8 cellular contexts compared by ENCODE assay signal in the genomic region with DNA sequence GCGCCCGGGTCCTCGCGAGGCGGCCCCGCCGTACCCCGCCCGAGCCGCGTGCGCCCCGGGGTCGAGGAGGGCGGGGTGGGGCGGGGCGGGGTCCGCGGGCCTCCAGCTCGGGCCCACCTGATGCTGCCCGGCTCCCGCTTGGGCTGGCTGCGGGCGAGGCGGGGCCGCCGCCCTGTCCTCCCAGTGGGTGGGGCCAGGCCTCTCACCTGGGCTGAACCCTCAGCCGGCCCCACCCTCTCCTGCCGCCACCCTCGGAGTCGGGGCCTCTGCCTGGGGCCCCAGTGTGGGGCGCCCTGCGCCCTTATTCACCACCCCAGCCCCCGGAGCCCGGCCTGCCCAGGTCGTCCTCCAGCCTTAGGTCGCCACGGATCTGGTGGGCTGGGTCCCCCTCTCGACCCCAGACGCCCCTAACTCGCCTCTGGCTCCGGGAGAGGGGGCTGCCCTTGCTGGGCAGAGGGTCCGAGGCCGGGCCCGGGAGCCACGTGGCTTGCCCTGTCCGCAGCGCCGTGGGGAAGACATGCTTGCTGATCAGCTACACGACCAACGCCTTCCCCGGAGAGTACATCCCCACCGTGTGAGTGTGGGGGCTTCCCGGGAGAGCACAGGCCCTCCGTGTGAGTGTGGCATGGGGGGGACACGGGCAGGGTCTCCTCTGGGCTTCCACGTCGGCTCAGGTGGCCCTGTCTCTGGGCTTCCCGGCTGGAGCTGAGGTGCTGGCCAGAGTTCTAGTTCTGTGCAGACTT. TPM values are rescaled to one million over a fixed set of nuclear protein-coding genes. Genes with fewer than 3 reads are reported as not detected.
A peak's percentile ranks its signal among the peaks of the same experiment; 100 is the strongest.
DNase-seq lines count a peak whose midpoint lies in the region; ATAC-seq, FAIRE-seq and TF ChIP-seq lines count a peak whose summit lies in the region.

No MANE protein-coding gene starts in this region.

- H3K4me1 ChIP-seq in fibroblast of lung (ENCODE audit: control insufficient read depth, extremely low read depth, insufficient read depth, low read length) (peaks cover 2% of the 10 kb centered on the region), small intestine (ENCODE audit: control insufficient read depth in 2 of 2, insufficient read depth in 1 of 2, low read depth in 1 of 2, low read length in 1 of 2) (peaks cover 7 to 9% of the 10 kb centered on the region in 2 donors)

- no peak for TF ChIP-seq CTCF in fibroblast of lung (conservative IDR thresholded peaks at IDR 0.05 in 1 of 2, IDR thresholded peaks at IDR 0.05 in 1 of 2; ENCODE audit: low read depth in 1 of 2, low read length in 2 of 2)

- H3K4me2 ChIP-seq in fibroblast of lung (ENCODE audit: extremely low read depth, insufficient read depth, low read length): peak overlapping the region; percentile 64

- no peak overlapping the region for H3K27ac ChIP-seq in fibroblast of lung (ENCODE audit: insufficient read depth, low read length)
- no peak overlapping the region for H3K27ac ChIP-seq in small intestine (ENCODE audit: low read depth in 1 of 2, low read length in 1 of 2)

- H3K4me3 ChIP-seq in fibroblast of lung (replicated peaks in 1 of 4; ENCODE audit: control extremely low read depth in 1 of 4, insufficient read depth in 1 of 4, low read depth in 3 of 4, low read length in 4 of 4): peak overlapping the region in 2 of 4 experiments; percentile 45 to 53
- peak overlapping the region in 1 of 2 donors; percentile 60 for H3K4me3 ChIP-seq in small intestine (ENCODE audit: low read depth in 1 of 2, low read length in 2 of 2)

- H3K4me1 Mint-ChIP-seq in activated CD4-positive, alpha-beta T cell treated with anti-CD3 and anti-CD28 coated beads, Interleukin-2, amount 10 ng/mL, durations not matched to agents 7 days and 5 days: peaks cover 29% of the 10 kb centered on the region

- peaks cover 17% of the 10 kb centered on the region for H3K36me3 Mint-ChIP-seq in activated CD4-positive, alpha-beta T cell treated with anti-CD3 and anti-CD28 coated beads, Interleukin-2, amount 10 ng/mL, durations not matched to agents 7 days and 5 days (ENCODE audit: low read depth)

- no peaks in the 10 kb centered on the region for H3K79me2 ChIP-seq in fibroblast of lung (ENCODE audit: control insufficient read depth, insufficient read depth, low read length)

- POLR2A ChIA-PET in activated CD4-positive, alpha-beta T cell treated with anti-CD3 and anti-CD28 coated beads, Interleukin-2, amount 10 ng/mL, durations not matched to agents 7 days and 5 days (lab: Charles Lee): no interaction called here

- peak overlapping the region; percentile 45 for H3K4me3 Mint-ChIP-seq in activated CD4-positive, alpha-beta T cell treated with anti-CD3 and anti-CD28 coated beads, Interleukin-2, amount 10 ng/mL, durations not matched to agents 7 days and 5 days

- 12 to 35% (median 15%) methylated on average over 27 to 59 of the region's 59 CpGs for WGBS in small intestine, 3 donors

- in situ Hi-C loops in KBM-7 (cut with MboI; ENCODE audit: low pct_unique_long_range_greater_than_20kb, low sequenced_read_pairs): no loop called here

- CTCF ChIA-PET in activated CD4-positive, alpha-beta T cell treated with anti-CD3 and anti-CD28 coated beads, Interleukin-2, amount 10 ng/mL, durations not matched to agents 7 days and 5 days (lab: Charles Lee): interaction anchor here (1.3 kb wide), 1 partner anchor 9 kb away, joined by 3 read pairs; a partner anchor contains a TSS

- H3K9me3 Mint-ChIP-seq in activated CD4-positive, alpha-beta T cell treated with anti-CD3 and anti-CD28 coated beads, Interleukin-2, amount 10 ng/mL, durations not matched to agents 7 days and 5 days: no peaks in the 10 kb centered on the region

- H3K27me3 ChIP-seq in fibroblast of lung (ENCODE audit: control insufficient read depth, insufficient read depth, low read length) (no peaks in the 10 kb centered on the region), small intestine (ENCODE audit: control insufficient read depth in 2 of 2, insufficient read depth in 2 of 2, low read length in 2 of 2) (no peaks in the 10 kb centered on the region)

- no peak for FAIRE-seq in small intestine (lab: Jason Lieb, UNC)

- no peak overlapping the region for H3K9ac ChIP-seq in fibroblast of lung (ENCODE audit: insufficient read depth, low read length)

- no peaks in the 10 kb centered on the region for H3K36me3 ChIP-seq in fibroblast of lung (ENCODE audit: control insufficient read depth, insufficient read depth, low read length)
- no peaks in the 10 kb centered on the region for H3K36me3 ChIP-seq in small intestine (ENCODE audit: control insufficient read depth in 2 of 2, insufficient read depth in 2 of 2, low read length in 2 of 2)

- peak; percentile 88 for DNase-seq in D341Med (ENCODE audit: low spot score)
- peak; percentile 35 for DNase-seq in KBM-7
- peak; percentile 51 for DNase-seq in activated CD4-positive, alpha-beta T cell treated with anti-CD3 and anti-CD28 coated beads, Interleukin-2, amount 10 ng/mL, durations not matched to agents 7 days and 5 days
- no peak for DNase-seq in fibroblast of lung (ENCODE audit: low read depth in 2 of 2)
- peak; percentile 74 for DNase-seq in small intestine
- DNase-seq in SK-N-DZ (ENCODE audit: low spot score): no peak
- DNase-seq in CD1c-positive myeloid dendritic cell (ENCODE audit: extremely low spot score): no peak

- no peak overlapping the region for H2AFZ ChIP-seq in fibroblast of lung (ENCODE audit: low read length)

- H3K9me3 ChIP-seq in fibroblast of lung (ENCODE audit: control insufficient read depth, insufficient read depth, low read depth, low read length) (no peaks in the 10 kb centered on the region), small intestine (ENCODE audit: control insufficient read depth, low read depth) (no peaks in the 10 kb centered on the region)

- no peaks in the 10 kb centered on the region for H4K20me1 ChIP-seq in fibroblast of lung (ENCODE audit: control insufficient read depth, extremely low read depth, insufficient read depth, low read length)

- H3K27me3 Mint-ChIP-seq in activated CD4-positive, alpha-beta T cell treated with anti-CD3 and anti-CD28 coated beads, Interleukin-2, amount 10 ng/mL, durations not matched to agents 7 days and 5 days: no peaks in the 10 kb centered on the region

- ATAC-seq in HG03520 (IDR thresholded peaks at IDR 0.05; ENCODE audit: unreplicated experiment): no peak

- H3K27ac Mint-ChIP-seq in activated CD4-positive, alpha-beta T cell treated with anti-CD3 and anti-CD28 coated beads, Interleukin-2, amount 10 ng/mL, durations not matched to agents 7 days and 5 days: no peak overlapping the region

RNA-seq across cellular contexts. Expression of a gene that starts 0.6 kb away (rescaled TPM):
- total RNA-seq in activated CD4-positive, alpha-beta T cell treated with anti-CD3 and anti-CD28 coated beads, Interleukin-2, amount 10 ng/mL, durations not matched to agents 7 days and 5 days: 10 to 100 TPM; 12.2 to 13.7 TPM
- 5.6 and 6.6 TPM in 2 replicates for total RNA-seq in fibroblast of lung
- 4.3 and 4.7 TPM in 2 replicates for polyA plus RNA-seq in fibroblast of lung
- 7.5 and 8.8 TPM in 2 replicates for polyA plus RNA-seq in fibroblast of lung (2012)
- 19.8 and 35.6 TPM in 2 replicates for polyA minus RNA-seq in fibroblast of lung (ENCODE audit: low replicate concordance)
- 10 to 100 TPM in 1 of 3 donors, 1 to 10 TPM in 1, under 1 TPM in 1; 0.81 to 11.2 (median 4.7) TPM for polyA plus RNA-seq in small intestine
- 207 and 236 TPM in 2 replicates for polyA plus RNA-seq in SK-N-DZ (2014; cell fraction: cytosol; rRNA removed)
- polyA plus RNA-seq in SK-N-DZ (2014; cell fraction: nucleus; rRNA removed): 474 and 522 TPM in 2 replicates

RNA-seq across cellular contexts. Expression of a gene that starts 5.4 kb away (rescaled TPM):
- 100 to 1,000 TPM; 140 to 144 TPM for total RNA-seq in activated CD4-positive, alpha-beta T cell treated with anti-CD3 and anti-CD28 coated beads, Interleukin-2, amount 10 ng/mL, durations not matched to agents 7 days and 5 days
- total RNA-seq in fibroblast of lung: 38.3 and 43.6 TPM in 2 replicates
- polyA plus RNA-seq in fibroblast of lung (34.8 and 75.3 TPM in 2 replicates), small intestine (100 to 1,000 TPM; 103 to 147 (median 121) TPM)
- polyA plus RNA-seq in fibroblast of lung (2012): 48.1 and 90.1 TPM in 2 replicates
- 121 and 132 TPM in 2 replicates for polyA minus RNA-seq in fibroblast of lung (ENCODE audit: low replicate concordance)
- polyA plus RNA-seq in SK-N-DZ (2014; cell fraction: cytosol; rRNA removed): 228 and 312 TPM in 2 replicates
- polyA plus RNA-seq in SK-N-DZ (2014; cell fraction: nucleus; rRNA removed): 357 and 359 TPM in 2 replicates

RNA-seq across cellular contexts. Expression of a gene that starts 9.0 kb away (rescaled TPM):
- 10 to 100 TPM; 54.5 to 68.4 TPM for total RNA-seq in activated CD4-positive, alpha-beta T cell treated with anti-CD3 and anti-CD28 coated beads, Interleukin-2, amount 10 ng/mL, durations not matched to agents 7 days and 5 days
- 9.9 and 10.0 TPM in 2 replicates for total RNA-seq in fibroblast of lung
- polyA plus RNA-seq in fibroblast of lung (2.3 and 3.8 TPM in 2 replicates), small intestine (10 to 100 TPM; 10.8 to 26.7 (median 18.6) TPM)
- polyA plus RNA-seq in fibroblast of lung (2012): 3.4 and 7.4 TPM in 2 replicates
- 9.5 and 9.6 TPM in 2 replicates for polyA minus RNA-seq in fibroblast of lung (ENCODE audit: low replicate concordance)
- polyA plus RNA-seq in SK-N-DZ (2014; cell fraction: cytosol; rRNA removed): 35.1 and 52.1 TPM in 2 replicates
- polyA plus RNA-seq in SK-N-DZ (2014; cell fraction: nucleus; rRNA removed): 551 and 631 TPM in 2 replicates

RNA-seq across cellular contexts. Expression of a gene that starts 9.4 kb away (rescaled TPM):
- 10 to 100 TPM; 57.3 to 73.0 TPM for total RNA-seq in activated CD4-positive, alpha-beta T cell treated with anti-CD3 and anti-CD28 coated beads, Interleukin-2, amount 10 ng/mL, durations not matched to agents 7 days and 5 days
- total RNA-seq in fibroblast of lung: 15.2 and 30.4 TPM in 2 replicates
- polyA plus RNA-seq in fibroblast of lung (29.2 and 51.3 TPM in 2 replicates), small intestine (100 to 1,000 TPM; 118 to 241 (median 126) TPM)
- polyA plus RNA-seq in fibroblast of lung (2012): 46.8 and 90.9 TPM in 2 replicates
- 7.5 and 23.1 TPM in 2 replicates for polyA minus RNA-seq in fibroblast of lung (ENCODE audit: low replicate concordance)
- 355 and 371 TPM in 2 replicates for polyA plus RNA-seq in SK-N-DZ (2014; cell fraction: cytosol; rRNA removed)
- 411 and 471 TPM in 2 replicates for polyA plus RNA-seq in SK-N-DZ (2014; cell fraction: nucleus; rRNA removed)

RNA-seq across cellular contexts. Expression of a gene that starts 19.6 kb away (rescaled TPM):
- total RNA-seq in activated CD4-positive, alpha-beta T cell treated with anti-CD3 and anti-CD28 coated beads, Interleukin-2, amount 10 ng/mL, durations not matched to agents 7 days and 5 days: 10 to 100 TPM; 29.0 to 29.8 TPM
- total RNA-seq in fibroblast of lung: 38.5 and 48.9 TPM in 2 replicates
- polyA plus RNA-seq in fibroblast of lung (14.1 and 14.5 TPM in 2 replicates), small intestine (10 to 100 TPM; 35.4 to 43.8 (median 40.0) TPM)
- 39.8 and 46.6 TPM in 2 replicates for polyA plus RNA-seq in fibroblast of lung (2012)
- 53.6 and 71.2 TPM in 2 replicates for polyA minus RNA-seq in fibroblast of lung (ENCODE audit: low replicate concordance)
- 65.1 and 71.9 TPM in 2 replicates for polyA plus RNA-seq in SK-N-DZ (2014; cell fraction: cytosol; rRNA removed)
- 471 and 495 TPM in 2 replicates for polyA plus RNA-seq in SK-N-DZ (2014; cell fraction: nucleus; rRNA removed)

Comparison
In these comparisons a context has a peak if more than half of its experiments do, and no peak if none do; other contexts are left out.
1. DNase-seq: peak in D341Med (single experiment), KBM-7 (single experiment), activated CD4-positive, alpha-beta T cell treated with anti-CD3 and anti-CD28 coated beads, Interleukin-2, amount 10 ng/mL, durations not matched to agents 7 days and 5 days (single experiment) and small intestine (single experiment); none in fibroblast of lung (0 of 2), SK-N-DZ (single experiment) and CD1c-positive myeloid dendritic cell (single experiment).